Comparison of ENCODE assay signal across 8 cellular contexts in genomic region chr3:188947983-188948657, GRCh38.
DNase-seq lines count a peak whose midpoint lies in the region; ATAC-seq and TF ChIP-seq lines count a peak whose summit lies in the region.

No MANE protein-coding gene starts in this region.

- CTCF ChIA-PET in Calu3 (lab: Charles Lee), result interaction anchor here (0.6 to 3.5 kb wide), 6 partner anchors 19 to 1208 kb away, joined by 3 to 31 read pairs (median 4); no protein-coding TSS in a partner anchor
- CTCF ChIA-PET in CD4-positive, alpha-beta T cell (lab: Charles Lee), result no interaction called here

- no peak overlapping the region for H3K9ac ChIP-seq in trophoblast cell (ENCODE audit: low read length)

- H3K79me1 ChIP-seq in trophoblast cell (ENCODE audit: low read length), result peaks cover 6% of the 10 kb centered on the region

- peak overlapping the region; percentile 83 for H3K27ac ChIP-seq in cardiac muscle cell
- no peak overlapping the region for H3K27ac ChIP-seq in trophoblast cell (ENCODE audit: low read depth, low read length)
- no peak overlapping the region for H3K27ac ChIP-seq in CD4-positive, alpha-beta T cell (ENCODE audit: low read depth, low read length)

- peak; percentile 86 for DNase-seq in Calu3
- DNase-seq in NCI-H1694 (lab: John Stamatoyannopoulos, UW), result peak; percentile 98
- no peak for DNase-seq in activated naive CD8-positive, alpha-beta T cell treated with anti-CD3 and anti-CD28 coated beads, Interleukin-2, amount 50 U/mL, for 24 hours
- peak; percentile 91 to 100 for DNase-seq in cardiac muscle cell (ENCODE audit: low read depth in 1 of 2, low spot score in 1 of 2)
- peak; percentile 14 to 33 for DNase-seq in trophoblast cell
- DNase-seq in T-helper 2 cell treated with Interferon-gamma antibody and Interleukin-4, amounts not matched to agents 5 μg/mL and 100 μg/mL, for 36 hours (ENCODE audit: low spot score), result no peak
- DNase-seq in activated gamma-delta T cell (lab: John Stamatoyannopoulos, UW), result no peak
- no peak for DNase-seq in CD4-positive, alpha-beta T cell

- peak overlapping the region; percentile 90 for H3K27ac Mint-ChIP-seq in Calu3 (ENCODE audit: unreplicated experiment)
- H3K27ac Mint-ChIP-seq in activated naive CD8-positive, alpha-beta T cell treated with anti-CD3 and anti-CD28 coated beads, Interleukin-2, amount 50 U/mL, for 24 hours, result peak overlapping the region; percentile 62
- no peak overlapping the region for H3K27ac Mint-ChIP-seq in T-helper 2 cell treated with Interferon-gamma antibody and Interleukin-4, amounts not matched to agents 5 μg/mL and 100 μg/mL, for 36 hours
- H3K27ac Mint-ChIP-seq in CD4-positive, alpha-beta T cell, result no peak overlapping the region

- H3K36me3 ChIP-seq in cardiac muscle cell (no peaks in the 10 kb centered on the region), trophoblast cell (ENCODE audit: control insufficient read depth in 1 of 2, insufficient read depth in 2 of 2, low read length in 2 of 2) (no peaks in the 10 kb centered on the region)

- POLR2A ChIA-PET in CD4-positive, alpha-beta T cell (lab: Charles Lee), result no interaction called here

- H4K12ac ChIP-seq in trophoblast cell (ENCODE audit: low read depth, low read length), result no peak overlapping the region

- H3K4ac ChIP-seq in trophoblast cell (ENCODE audit: low read depth, low read length), result no peak overlapping the region

- H3K4me1 Mint-ChIP-seq in Calu3 (ENCODE audit: low read depth, unreplicated experiment), result peaks cover 42% of the 10 kb centered on the region
- peaks cover 43% of the 10 kb centered on the region for H3K4me1 Mint-ChIP-seq in activated naive CD8-positive, alpha-beta T cell treated with anti-CD3 and anti-CD28 coated beads, Interleukin-2, amount 50 U/mL, for 24 hours
- peaks cover 16% of the 10 kb centered on the region for H3K4me1 Mint-ChIP-seq in T-helper 2 cell treated with Interferon-gamma antibody and Interleukin-4, amounts not matched to agents 5 μg/mL and 100 μg/mL, for 36 hours (ENCODE audit: low read depth)
- no peaks in the 10 kb centered on the region for H3K4me1 Mint-ChIP-seq in CD4-positive, alpha-beta T cell (ENCODE audit: low read depth)

- no peak overlapping the region for H2BK5ac ChIP-seq in trophoblast cell (ENCODE audit: low read depth, low read length, poor library complexity)

- peaks cover 3% of the 10 kb centered on the region for H3K4me1 ChIP-seq in cardiac muscle cell (ENCODE audit: low read depth)
- H3K4me1 ChIP-seq in trophoblast cell (ENCODE audit: control insufficient read depth in 1 of 2, insufficient read depth in 2 of 2, low read length in 2 of 2), result peaks cover 7 to 11% of the 10 kb centered on the region in 2 experiments

- no peaks in the 10 kb centered on the region for H3K27me3 ChIP-seq in cardiac muscle cell
- no peaks in the 10 kb centered on the region for H3K27me3 ChIP-seq in trophoblast cell (ENCODE audit: insufficient read depth, low read length)
- no peaks in the 10 kb centered on the region for H3K27me3 ChIP-seq in CD4-positive, alpha-beta T cell (ENCODE audit: control insufficient read depth, insufficient read depth, low read length)

- H3K14ac ChIP-seq in trophoblast cell (ENCODE audit: low read length), result no peak overlapping the region

- BruUV-seq in Calu3 (replicated peaks; lab: Mats Ljungman, UMichigan), result no TSS peak

- no peak overlapping the region for H3K18ac ChIP-seq in trophoblast cell (ENCODE audit: low read length)

- H4K91ac ChIP-seq in trophoblast cell (ENCODE audit: low read depth, low read length), result peak overlapping the region; percentile 36

- TF ChIP-seq CTCF in Calu3 (IDR thresholded peaks at IDR 0.05; ENCODE audit: unreplicated experiment) (no peak), cardiac muscle cell (IDR thresholded peaks at IDR 0.05; ENCODE audit: low read depth, low read length) (no peak)
- TF ChIP-seq CTCF in CD4-positive, alpha-beta T cell (IDR thresholded peaks at IDR 0.05), result no peak

- peak overlapping the region; percentile 80 for H3K4me2 ChIP-seq in trophoblast cell (ENCODE audit: low read length)

- no peak for ATAC-seq in activated naive CD8-positive, alpha-beta T cell treated with anti-CD3 and anti-CD28 coated beads, Interleukin-2, amount 50 U/mL, for 24 hours
- no peak for ATAC-seq in CD4-positive, alpha-beta T cell (ENCODE audit: poor library complexity)

- no peaks in the 10 kb centered on the region for H3K27me3 Mint-ChIP-seq in Calu3 (ENCODE audit: unreplicated experiment)
- H3K27me3 Mint-ChIP-seq in activated naive CD8-positive, alpha-beta T cell treated with anti-CD3 and anti-CD28 coated beads, Interleukin-2, amount 50 U/mL, for 24 hours, result peaks cover 5% of the 10 kb centered on the region
- H3K27me3 Mint-ChIP-seq in T-helper 2 cell treated with Interferon-gamma antibody and Interleukin-4, amounts not matched to agents 5 μg/mL and 100 μg/mL, for 36 hours (ENCODE audit: low read depth), result peaks cover 16% of the 10 kb centered on the region
- peaks cover 31% of the 10 kb centered on the region for H3K27me3 Mint-ChIP-seq in CD4-positive, alpha-beta T cell

- peaks cover 31% of the 10 kb centered on the region for H3K36me3 Mint-ChIP-seq in Calu3 (ENCODE audit: insufficient read depth, unreplicated experiment)
- H3K36me3 Mint-ChIP-seq in activated naive CD8-positive, alpha-beta T cell treated with anti-CD3 and anti-CD28 coated beads, Interleukin-2, amount 50 U/mL, for 24 hours (ENCODE audit: low read depth), result no peaks in the 10 kb centered on the region
- no peaks in the 10 kb centered on the region for H3K36me3 Mint-ChIP-seq in T-helper 2 cell treated with Interferon-gamma antibody and Interleukin-4, amounts not matched to agents 5 μg/mL and 100 μg/mL, for 36 hours (ENCODE audit: low read depth)
- H3K36me3 Mint-ChIP-seq in CD4-positive, alpha-beta T cell (ENCODE audit: low read depth), result no peaks in the 10 kb centered on the region

- peak overlapping the region; percentile 62 for H3K4me3 Mint-ChIP-seq in Calu3 (ENCODE audit: low read depth, unreplicated experiment)
- no peak overlapping the region for H3K4me3 Mint-ChIP-seq in activated naive CD8-positive, alpha-beta T cell treated with anti-CD3 and anti-CD28 coated beads, Interleukin-2, amount 50 U/mL, for 24 hours
- H3K4me3 Mint-ChIP-seq in T-helper 2 cell treated with Interferon-gamma antibody and Interleukin-4, amounts not matched to agents 5 μg/mL and 100 μg/mL, for 36 hours, result no peak overlapping the region
- H3K4me3 Mint-ChIP-seq in CD4-positive, alpha-beta T cell, result no peak overlapping the region

- H3K79me2 ChIP-seq in trophoblast cell (ENCODE audit: control insufficient read depth, insufficient read depth, low read length, poor library complexity), result no peaks in the 10 kb centered on the region

- H4K8ac ChIP-seq in trophoblast cell (ENCODE audit: low read depth, low read length), result peak overlapping the region; percentile 44

- peak overlapping the region; percentile 8 for H2AFZ ChIP-seq in trophoblast cell (ENCODE audit: insufficient read depth, low read length, poor library complexity)

- no peak overlapping the region for H2AK5ac ChIP-seq in trophoblast cell (ENCODE audit: low read length)

- no peak overlapping the region for H2BK120ac ChIP-seq in trophoblast cell (ENCODE audit: insufficient read depth, low read length, poor library complexity)

- no peaks in the 10 kb centered on the region for H3K9me3 ChIP-seq in cardiac muscle cell (ENCODE audit: low read depth)
- H3K9me3 ChIP-seq in trophoblast cell (ENCODE audit: insufficient read depth, low read depth, low read length), result no peaks in the 10 kb centered on the region
- H3K9me3 ChIP-seq in CD4-positive, alpha-beta T cell (ENCODE audit: control insufficient read depth, low read length), result no peaks in the 10 kb centered on the region

- WGBS in trophoblast cell (ENCODE audit: extremely low coverage, insufficient coverage, insufficient read length), result no CpG with 5 or more reads among the region's 23 CpGs

- intact Hi-C loops in Calu3 (cut with micrococcal nuclease; ENCODE audit: unreplicated experiment), result loop anchor here (2.0 to 5.0 kb wide), 2 partner anchors 651 to 1564 kb away; partner anchors contain the start of gene IL1RAP
- intact Hi-C loops in CD4-positive, alpha-beta T cell (cut with DNase I, micrococcal nuclease), result no loop called here

- no peak overlapping the region for H3K23ac ChIP-seq in trophoblast cell (ENCODE audit: low read length)

- no peaks in the 10 kb centered on the region for H3K9me3 Mint-ChIP-seq in Calu3 (ENCODE audit: low read depth, unreplicated experiment)
- peaks cover 3% of the 10 kb centered on the region for H3K9me3 Mint-ChIP-seq in activated naive CD8-positive, alpha-beta T cell treated with anti-CD3 and anti-CD28 coated beads, Interleukin-2, amount 50 U/mL, for 24 hours
- H3K9me3 Mint-ChIP-seq in T-helper 2 cell treated with Interferon-gamma antibody and Interleukin-4, amounts not matched to agents 5 μg/mL and 100 μg/mL, for 36 hours, result no peaks in the 10 kb centered on the region
- no peaks in the 10 kb centered on the region for H3K9me3 Mint-ChIP-seq in CD4-positive, alpha-beta T cell

- no peak overlapping the region for H2BK12ac ChIP-seq in trophoblast cell (ENCODE audit: low read length)

- H3K4me3 ChIP-seq in cardiac muscle cell, result peak overlapping the region; percentile 24
- no peak overlapping the region for H3K4me3 ChIP-seq in trophoblast cell (ENCODE audit: low read depth, low read length)

Comparison
In these comparisons a context has a peak if more than half of its experiments do, and no peak if none do; other contexts are left out.
1. DNase-seq: peak in Calu3 (single experiment), NCI-H1694 (single experiment), cardiac muscle cell (2 of 2) and trophoblast cell (2 of 2); none in activated naive CD8-positive, alpha-beta T cell treated with anti-CD3 and anti-CD28 coated beads, Interleukin-2, amount 50 U/mL, for 24 hours (single experiment), T-helper 2 cell treated with Interferon-gamma antibody and Interleukin-4, amounts not matched to agents 5 μg/mL and 100 μg/mL, for 36 hours (single experiment), activated gamma-delta T cell (single experiment) and CD4-positive, alpha-beta T cell (0 of 10).
2. H3K27ac Mint-ChIP-seq: peak in Calu3 (single experiment) and activated naive CD8-positive, alpha-beta T cell treated with anti-CD3 and anti-CD28 coated beads, Interleukin-2, amount 50 U/mL, for 24 hours (single experiment); none in T-helper 2 cell treated with Interferon-gamma antibody and Interleukin-4, amounts not matched to agents 5 μg/mL and 100 μg/mL, for 36 hours (single experiment) and CD4-positive, alpha-beta T cell (single experiment).